In genomic region chr15:55778932-55779331, GRCh38 we compare ENCODE assay signal across 1 cellular context.
TF ChIP-seq lines count a peak whose summit lies in the region.

No MANE protein-coding gene starts in this region.

TF ChIP-seq in A549, 52 proteins besides CTCF, POLR2A, EP300 and RAD21 (continued from another document):
- no peak for TF ChIP-seq HES2 (IDR thresholded peaks at IDR 0.05)
